In the genomic region with DNA sequence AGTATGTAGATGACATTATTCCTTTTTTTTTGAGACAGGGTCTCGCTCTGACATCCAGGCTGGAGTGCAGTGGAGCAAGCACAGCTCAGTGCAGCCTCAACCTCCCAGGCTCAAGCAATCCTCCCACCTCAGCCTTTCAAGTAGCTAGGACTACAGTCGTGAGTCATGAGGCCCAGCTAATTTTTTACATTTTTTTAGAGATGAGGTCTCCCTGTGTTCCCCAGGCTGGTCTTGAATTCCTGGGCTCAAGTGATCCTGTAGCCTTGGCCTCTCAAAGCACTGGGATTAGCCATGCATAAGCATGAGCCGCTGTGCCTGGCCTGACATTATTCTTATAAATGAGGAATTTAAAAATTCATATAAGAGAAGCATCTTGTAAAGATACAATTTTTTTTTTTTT, we compare ENCODE assay signal across 23 cellular contexts.
DNase-seq lines count a peak whose midpoint lies in the region; ATAC-seq and TF ChIP-seq lines count a peak whose summit lies in the region.
"Had no signal": no experiment of that assay in that cellular context is flagged by ENCODE, and none has a peak within 500 bp of the region (broad histone marks: within the 10 kb centered on the region; RNA-seq: fewer than 3 reads in every experiment).

No MANE protein-coding gene starts in this region.

- no peak overlapping the region for H2AFZ ChIP-seq in smooth muscle cell (ENCODE audit: low read depth)

- H3K4me1 ChIP-seq in smooth muscle cell (ENCODE audit: low read depth): peaks cover 4% of the 10 kb centered on the region
- H3K4me1 ChIP-seq: uterus had no signal

- no peaks in the 10 kb centered on the region; the same call in 1 of the 2 replicates for H3K27me3 Mint-ChIP-seq in HFFc6 (ENCODE audit: insufficient read depth)
- H3K27me3 Mint-ChIP-seq: activated CD4-positive, alpha-beta memory T cell treated with anti-CD3 and anti-CD28 coated beads for 36 hours; activated T-helper 17 cell treated with anti-CD3 and anti-CD28 coated beads, Interleukin-2, amount 50 U/mL, for 72 hours; brain; CD4-positive, alpha-beta T cell had no signal

- H3K4me3 Mint-ChIP-seq in HFFc6: no peak overlapping the region
- H3K4me3 Mint-ChIP-seq: activated CD4-positive, alpha-beta memory T cell treated with anti-CD3 and anti-CD28 coated beads for 36 hours; activated T-helper 17 cell treated with anti-CD3 and anti-CD28 coated beads, Interleukin-2, amount 50 U/mL, for 72 hours; brain; natural killer cell; stimulated activated effector memory CD8-positive, alpha-beta T cell treated with anti-CD3 and anti-CD28 coated beads, Interleukin-12 subunit alpha, Interleukin-12 subunit beta, amount 100 ng/mL, for 72 hours had no signal

- TF ChIP-seq CTCF in HFFc6 (IDR thresholded peaks at IDR 0.05): no peak
- no peak for TF ChIP-seq CTCF in foreskin fibroblast (IDR thresholded peaks at IDR 0.05; ENCODE audit: low read depth, low read length)
- TF ChIP-seq CTCF in smooth muscle cell (IDR thresholded peaks at IDR 0.05; ENCODE audit: borderline replicate concordance, insufficient read depth, poor library complexity, severe bottlenecking): no peak
- TF ChIP-seq CTCF in coronary artery (IDR thresholded peaks at IDR 0.05): no peak

- peaks cover 5% of the 10 kb centered on the region for H3K36me3 Mint-ChIP-seq in HFFc6 (ENCODE audit: low read depth)

- no peak overlapping the region for H3K27ac Mint-ChIP-seq in HFFc6
- H3K27ac Mint-ChIP-seq: activated CD4-positive, alpha-beta memory T cell treated with anti-CD3 and anti-CD28 coated beads for 36 hours; activated T-helper 17 cell treated with anti-CD3 and anti-CD28 coated beads, Interleukin-2, amount 50 U/mL, for 72 hours; natural killer cell; stimulated activated effector memory CD8-positive, alpha-beta T cell treated with anti-CD3 and anti-CD28 coated beads, Interleukin-12 subunit alpha, Interleukin-12 subunit beta, amount 100 ng/mL, for 72 hours had no signal

- no peaks in the 10 kb centered on the region for H3F3A ChIP-seq in smooth muscle cell (ENCODE audit: low read depth)

- H3K4me1 Mint-ChIP-seq in HFFc6 (ENCODE audit: low read depth): peaks cover 15% of the 10 kb centered on the region

- no peak overlapping the region for H3K9ac ChIP-seq in smooth muscle cell (ENCODE audit: low read depth)

- peak; percentile 37 for DNase-seq in HFFc6
- peak; percentile 94 for DNase-seq in amniotic epithelial cell (ENCODE audit: low read depth)
- DNase-seq in foreskin fibroblast: peak; percentile 7 to 20
- no peak for DNase-seq in smooth muscle cell (lab: John Stamatoyannopoulos, UW; ENCODE audit: unreplicated experiment)
- no peak for DNase-seq in coronary artery (ENCODE audit: low spot score)
- DNase-seq in NCI-H1417 treated with DMSO at 0.1 percent for 48 hours (lab: John Stamatoyannopoulos, UW): no peak
- DNase-seq: activated CD4-positive, alpha-beta memory T cell treated with anti-CD3 and anti-CD28 coated beads for 36 hours; CD4-positive, alpha-beta T cell; effector memory CD4-positive, alpha-beta T cell; GDM1; Kasumi-1; left ventricle myocardium superior; natural killer cell; NCI-H2029; NCI-H82; right cardiac atrium; SIG-M5; stimulated activated CD4-positive, alpha-beta T cell treated with anti-CD3 and anti-CD28 coated beads, Interleukin-4, amount 100 ng/mL, for 4 hours; uterus had no signal

- H3K4me3 ChIP-seq in foreskin fibroblast (ENCODE audit: low read depth in 1 of 2, low read length in 2 of 2) (no peak overlapping the region), smooth muscle cell (no peak overlapping the region), coronary artery (no peak overlapping the region)
- H3K4me3 ChIP-seq: uterus had no signal

- H3K27ac ChIP-seq in smooth muscle cell (ENCODE audit: low read depth) (peak overlapping the region; percentile 45), coronary artery (no peak overlapping the region)
- H3K27ac ChIP-seq: uterus had no signal

- peak overlapping the region; percentile 38 for H3K4me2 ChIP-seq in smooth muscle cell

- H3K27me3 ChIP-seq in smooth muscle cell (ENCODE audit: low read depth): no peaks in the 10 kb centered on the region
- H3K27me3 ChIP-seq: uterus had no signal

- H3K9me3 Mint-ChIP-seq in HFFc6: peaks cover 5% of the 10 kb centered on the region
- H3K9me3 Mint-ChIP-seq: CD4-positive, alpha-beta T cell had no signal

- 24% methylated on average over 3 of the region's 3 CpGs for WGBS in smooth muscle cell (ENCODE audit: low lambda C conversion rate)

- no peaks in the 10 kb centered on the region for H4K20me1 ChIP-seq in smooth muscle cell (ENCODE audit: low read depth)

- H3K36me3 ChIP-seq in smooth muscle cell (ENCODE audit: low read depth): peaks cover 1% of the 10 kb centered on the region
- H3K36me3 ChIP-seq: uterus had no signal

- no peak for ATAC-seq in HG03108 (IDR thresholded peaks at IDR 0.05; ENCODE audit: unreplicated experiment)
- ATAC-seq: activated T-helper 17 cell treated with anti-CD3 and anti-CD28 coated beads, Interleukin-2, amount 50 U/mL, for 72 hours; left ventricle myocardium superior; natural killer cell; right cardiac atrium; stimulated activated effector memory CD8-positive, alpha-beta T cell treated with anti-CD3 and anti-CD28 coated beads, Interleukin-12 subunit alpha, Interleukin-12 subunit beta, amount 100 ng/mL, for 72 hours had no signal

- H3K79me2 ChIP-seq in smooth muscle cell (ENCODE audit: low read depth): peaks cover 25% of the 10 kb centered on the region

- H3K9me3 ChIP-seq in smooth muscle cell (replicated peaks; ENCODE audit: low read depth): no peaks in the 10 kb centered on the region

Comparison
In these comparisons a context has a peak if more than half of its experiments do, and no peak if none do; other contexts are left out.
1. DNase-seq: peak in HFFc6 (single experiment), amniotic epithelial cell (single experiment) and foreskin fibroblast (2 of 2); none in smooth muscle cell (single experiment), coronary artery (single experiment) and NCI-H1417 treated with DMSO at 0.1 percent for 48 hours (single experiment).